In the genomic region with DNA sequence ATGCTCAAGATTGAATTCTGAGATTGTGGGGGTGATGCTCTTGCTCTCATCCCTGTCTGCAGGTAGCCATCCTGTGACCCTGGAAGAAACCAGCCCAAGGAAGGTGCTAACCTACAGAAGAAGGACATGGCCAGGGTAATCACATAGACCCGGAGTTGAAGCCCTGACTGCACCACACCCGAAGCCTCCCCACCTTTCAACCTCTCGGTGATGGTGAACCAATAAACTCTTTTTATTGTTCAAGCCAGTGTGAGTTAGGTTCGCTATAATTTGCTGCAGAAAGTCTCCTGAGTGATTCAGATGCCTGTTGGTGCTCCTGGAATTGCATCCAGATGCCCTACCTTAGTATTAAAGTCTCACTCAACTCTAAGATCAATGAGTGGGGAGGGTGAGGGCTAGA, we compare ENCODE assay signal across 24 cellular contexts.
"Had no signal": no experiment of that assay in that cellular context is flagged by ENCODE, and none has a peak within 500 bp of the region (broad histone marks: within the 10 kb centered on the region; RNA-seq: fewer than 3 reads in every experiment).

No MANE protein-coding gene starts in this region.

- H3K27me3 Mint-ChIP-seq: effector memory CD8-positive, alpha-beta T cell; stimulated activated memory B cell treated with anti-CD40 and anti-IgM and Interleukin-4, amounts not matched to agents 10 μg/mL and 1 μg/mL and 100 μg/mL, for 72 hours; stimulated activated naive CD8-positive, alpha-beta T cell treated with anti-CD3 and anti-CD28 coated beads, Interleukin-15, Interleukin-2, amounts not matched to agents 100 ng/mL and 50 ng/mL, for 24 hours had no signal

- DNase-seq: effector memory CD8-positive, alpha-beta T cell; esophagus squamous epithelium; foreskin fibroblast; glutamatergic neuron; immature natural killer cell; left ventricle myocardium inferior; natural killer cell; occipital lobe; pancreas; psoas muscle; retina; spleen; stimulated activated CD4-positive, alpha-beta T cell treated with anti-CD3 and anti-CD28 coated beads, Interleukin-15, amount 100 ng/mL, for 24 hours; stimulated activated CD4-positive, alpha-beta T cell treated with anti-CD3 and anti-CD28 coated beads, Interleukin-1b, Interleukin-23, amount 100 ng/mL, for 48 hours; stimulated activated CD4-positive, alpha-beta T cell treated with anti-CD3 and anti-CD28 coated beads, Interleukin-4, amount 100 ng/mL, for 24 hours; tibial artery; upper lobe of left lung had no signal

- H3K27ac ChIP-seq: esophagus squamous epithelium, gastroesophageal sphincter, psoas muscle, spleen, tibial artery, upper lobe of left lung, vagina had no signal

- H3K36me3 ChIP-seq: esophagus squamous epithelium, gastroesophageal sphincter, left ventricle myocardium inferior, pancreas, spleen, tibial artery, upper lobe of left lung, vagina had no signal

- H3K4me3 Mint-ChIP-seq: dendritic cell treated with granulocyte-macrophage colony-stimulating factor and Interleukin-4, amounts not matched to agents 40 ng/mL and 50 ng/mL, for 4 days; effector memory CD8-positive, alpha-beta T cell; immature natural killer cell; natural killer cell; stimulated activated memory B cell treated with anti-CD40 and anti-IgM and Interleukin-4, amounts not matched to agents 10 μg/mL and 1 μg/mL and 100 μg/mL, for 72 hours; stimulated activated naive CD8-positive, alpha-beta T cell treated with anti-CD3 and anti-CD28 coated beads, Interleukin-15, Interleukin-2, amounts not matched to agents 100 ng/mL and 50 ng/mL, for 24 hours had no signal

- H3K9me3 ChIP-seq: esophagus squamous epithelium, gastroesophageal sphincter, left ventricle myocardium inferior, pancreas, psoas muscle, spleen, tibial artery, upper lobe of left lung, vagina had no signal

- H3K4me1 Mint-ChIP-seq: immature natural killer cell, natural killer cell had no signal

- H3K27me3 ChIP-seq: esophagus squamous epithelium, gastroesophageal sphincter, pancreas, spleen, tibial artery, upper lobe of left lung, vagina had no signal

- H3K27ac Mint-ChIP-seq: dendritic cell treated with granulocyte-macrophage colony-stimulating factor and Interleukin-4, amounts not matched to agents 40 ng/mL and 50 ng/mL, for 4 days; effector memory CD8-positive, alpha-beta T cell; immature natural killer cell; natural killer cell; stimulated activated memory B cell treated with anti-CD40 and anti-IgM and Interleukin-4, amounts not matched to agents 10 μg/mL and 1 μg/mL and 100 μg/mL, for 72 hours; stimulated activated naive CD8-positive, alpha-beta T cell treated with anti-CD3 and anti-CD28 coated beads, Interleukin-15, Interleukin-2, amounts not matched to agents 100 ng/mL and 50 ng/mL, for 24 hours had no signal

- H3K4me1 ChIP-seq: gastroesophageal sphincter, psoas muscle, vagina had no signal

- H3K9me3 Mint-ChIP-seq: dendritic cell treated with granulocyte-macrophage colony-stimulating factor and Interleukin-4, amounts not matched to agents 40 ng/mL and 50 ng/mL, for 4 days; natural killer cell; stimulated activated memory B cell treated with anti-CD40 and anti-IgM and Interleukin-4, amounts not matched to agents 10 μg/mL and 1 μg/mL and 100 μg/mL, for 72 hours; stimulated activated naive CD8-positive, alpha-beta T cell treated with anti-CD3 and anti-CD28 coated beads, Interleukin-15, Interleukin-2, amounts not matched to agents 100 ng/mL and 50 ng/mL, for 24 hours had no signal

- ATAC-seq: effector memory CD8-positive, alpha-beta T cell; gastroesophageal sphincter; natural killer cell; psoas muscle; sciatic nerve; stimulated activated memory B cell treated with anti-CD40 and anti-IgM and Interleukin-4, amounts not matched to agents 10 μg/mL and 1 μg/mL and 100 μg/mL, for 72 hours had no signal

- H3K36me3 Mint-ChIP-seq: immature natural killer cell; natural killer cell; stimulated activated memory B cell treated with anti-CD40 and anti-IgM and Interleukin-4, amounts not matched to agents 10 μg/mL and 1 μg/mL and 100 μg/mL, for 72 hours had no signal

- FAIRE-seq: keratinocyte, pancreas had no signal

- H3K4me3 ChIP-seq: esophagus squamous epithelium, gastroesophageal sphincter, left ventricle myocardium inferior, pancreas, psoas muscle, spleen, tibial artery, upper lobe of left lung, vagina had no signal
